In the genomic region with DNA sequence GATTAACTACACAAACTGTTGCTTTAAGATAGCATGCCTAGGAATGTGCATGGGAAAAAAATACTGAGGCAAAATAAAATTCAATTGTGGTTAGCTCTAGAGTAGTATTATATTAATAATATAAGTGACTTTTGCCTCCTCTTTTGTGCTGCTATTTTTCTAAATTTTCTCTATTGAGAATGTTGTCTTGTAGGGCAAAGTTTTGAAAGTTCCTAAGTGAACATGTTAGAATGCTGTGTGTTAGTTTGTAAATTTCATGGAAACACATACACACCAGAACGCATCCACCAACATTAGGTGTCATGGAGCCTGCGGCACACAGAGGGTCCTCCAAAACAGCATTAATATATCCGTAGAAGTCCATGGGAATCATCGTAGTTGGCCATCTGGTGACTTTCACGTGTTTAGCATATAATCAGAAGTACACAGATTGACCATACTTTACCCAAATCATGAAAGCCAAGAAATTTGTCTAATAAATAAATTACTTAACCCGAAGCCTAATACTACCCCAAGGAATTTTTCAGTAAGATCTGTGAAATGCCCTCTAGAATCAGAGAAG, we compare ENCODE assay signal across 8 cellular contexts. TPM values are rescaled to one million over a fixed set of nuclear protein-coding genes. Genes with fewer than 3 reads are reported as not detected.
DNase-seq lines count a peak whose midpoint lies in the region; ATAC-seq and TF ChIP-seq lines count a peak whose summit lies in the region.

No MANE protein-coding gene starts in this region.

- peak overlapping the region in 6 of 7 donors; percentile 49 to 64 (median 60) for H3K4me3 Mint-ChIP-seq in CD8-positive, alpha-beta memory T cell
- no peak overlapping the region for H3K4me3 Mint-ChIP-seq in progenitor cell of endocrine pancreas (ENCODE audit: low read depth)

- POLR2A ChIA-PET in CD8-positive, alpha-beta memory T cell (lab: Charles Lee), result interaction anchor here (1.0 to 1.3 kb wide), 2 partner anchors 16 to 25 kb away, joined by 3 to 6 read pairs; partner anchors contain the start of gene ARHGAP18

- H3K36me3 ChIP-seq in CD8-positive, alpha-beta memory T cell (ENCODE audit: insufficient read depth, low read length), result no peaks in the 10 kb centered on the region
- peaks cover 2% of the 10 kb centered on the region for H3K36me3 ChIP-seq in OCI-LY3 (replicated peaks; ENCODE audit: low read depth, low read length)

- peak overlapping the region in 7 of 8 donors; percentile 41 to 94 (median 86) for H3K27ac Mint-ChIP-seq in CD8-positive, alpha-beta memory T cell
- H3K27ac Mint-ChIP-seq in progenitor cell of endocrine pancreas, result peak overlapping the region; percentile 62

- H3K79me2 ChIP-seq in OCI-LY3 (ENCODE audit: low read length), result peaks cover 13% of the 10 kb centered on the region

- no peak overlapping the region; the same call in 1 of the 2 replicates for H2AFZ ChIP-seq in OCI-LY3 (ENCODE audit: low read depth, low read length)

- H3K9ac ChIP-seq in OCI-LY3 (ENCODE audit: low read length), result peak overlapping the region; percentile 75

- H3K27ac ChIP-seq in CD8-positive, alpha-beta memory T cell (ENCODE audit: low read depth, low read length), result peak overlapping the region; percentile 40
- H3K27ac ChIP-seq in OCI-LY3 (ENCODE audit: low read length), result peak overlapping the region; percentile 100
- peak overlapping the region; percentile 66 to 82 for H3K27ac ChIP-seq in coronary artery

- H4K20me1 ChIP-seq in OCI-LY3 (ENCODE audit: insufficient read depth, low read length), result no peaks in the 10 kb centered on the region

- no peak overlapping the region for H3K4me3 ChIP-seq in CD8-positive, alpha-beta memory T cell (ENCODE audit: low read length)
- H3K4me3 ChIP-seq in OCI-LY3 (ENCODE audit: low read length) (peak overlapping the region; percentile 47), coronary artery (no peak overlapping the region)

- TF ChIP-seq CTCF in OCI-LY3 (IDR thresholded peaks at IDR 0.05; ENCODE audit: low read depth, low read length) (no peak), coronary artery (IDR thresholded peaks at IDR 0.05) (no peak), progenitor cell of endocrine pancreas (IDR thresholded peaks at IDR 0.05; ENCODE audit: unreplicated experiment) (no peak)

- no peaks in the 10 kb centered on the region for H3K9me3 Mint-ChIP-seq in CD8-positive, alpha-beta memory T cell
- peaks cover 6% of the 10 kb centered on the region for H3K9me3 Mint-ChIP-seq in progenitor cell of endocrine pancreas (ENCODE audit: low read depth)

- no peaks in the 10 kb centered on the region for H3K27me3 ChIP-seq in CD8-positive, alpha-beta memory T cell (ENCODE audit: insufficient read depth, low read length, poor library complexity, severe bottlenecking)
- H3K27me3 ChIP-seq in OCI-LY3 (ENCODE audit: low read depth, low read length), result no peaks in the 10 kb centered on the region

- ATAC-seq in HG02759 (IDR thresholded peaks at IDR 0.05; ENCODE audit: unreplicated experiment), result no peak

- H3K4me1 ChIP-seq in CD8-positive, alpha-beta memory T cell (ENCODE audit: insufficient read depth, low read length), result peaks cover 49% of the 10 kb centered on the region
- peaks cover 67% of the 10 kb centered on the region for H3K4me1 ChIP-seq in OCI-LY3 (ENCODE audit: low read length)

- H3K4me2 ChIP-seq in OCI-LY3 (ENCODE audit: low read length), result peak overlapping the region; percentile 98

- no peaks in the 10 kb centered on the region for H3K27me3 Mint-ChIP-seq in CD8-positive, alpha-beta memory T cell
- H3K27me3 Mint-ChIP-seq in progenitor cell of endocrine pancreas, result no peaks in the 10 kb centered on the region

- H3K36me3 Mint-ChIP-seq in CD8-positive, alpha-beta memory T cell, result peaks cover 0 to 1% (median 0%) of the 10 kb centered on the region in 3 donors
- H3K36me3 Mint-ChIP-seq in progenitor cell of endocrine pancreas (ENCODE audit: insufficient read depth), result peaks cover 10% of the 10 kb centered on the region

- no peaks in the 10 kb centered on the region for H3K9me3 ChIP-seq in CD8-positive, alpha-beta memory T cell (ENCODE audit: low read length)
- H3K9me3 ChIP-seq in OCI-LY3 (ENCODE audit: insufficient read depth, low read length), result no peaks in the 10 kb centered on the region

- CTCF ChIA-PET in CD8-positive, alpha-beta memory T cell (lab: Charles Lee), result interaction anchor here (0.8 to 2.0 kb wide), 5 partner anchors 9 to 337 kb away, joined by 3 to 6 read pairs (median 4); no protein-coding TSS in a partner anchor

- DNase-seq in CD8-positive, alpha-beta memory T cell, result no peak
- DNase-seq in coronary artery (ENCODE audit: low spot score) (no peak), progenitor cell of endocrine pancreas (ENCODE audit: low spot score, unreplicated experiment) (no peak), medulla oblongata (ENCODE audit: extremely low spot score) (no peak), retina (no peak), SHP77 (lab: John Stamatoyannopoulos, UW) (no peak)

- peaks cover 55 to 69% (median 67%) of the 10 kb centered on the region in 3 donors for H3K4me1 Mint-ChIP-seq in CD8-positive, alpha-beta memory T cell
- peaks cover 47% of the 10 kb centered on the region for H3K4me1 Mint-ChIP-seq in progenitor cell of endocrine pancreas (ENCODE audit: low read depth)

RNA-seq across cellular contexts. Expression of gene ARHGAP18, which starts 25.6 kb away (rescaled TPM):
- total RNA-seq in CD8-positive, alpha-beta memory T cell, result 1 to 10 TPM; 6.5 to 7.2 TPM
- 5.8 TPM for polyA plus RNA-seq in CD8-positive, alpha-beta memory T cell
- total RNA-seq in progenitor cell of endocrine pancreas, result 24.9 and 26.9 TPM in 2 replicates

Comparison
In these comparisons a context has a peak if more than half of its experiments do, and no peak if none do; other contexts are left out.
1. H3K27ac ChIP-seq: peak in every context shown above with its lines; median percentile 100 in OCI-LY3; 74 in coronary artery; 40 in CD8-positive, alpha-beta memory T cell.